ENCODE assay signal across 13 cellular contexts in the genomic region with DNA sequence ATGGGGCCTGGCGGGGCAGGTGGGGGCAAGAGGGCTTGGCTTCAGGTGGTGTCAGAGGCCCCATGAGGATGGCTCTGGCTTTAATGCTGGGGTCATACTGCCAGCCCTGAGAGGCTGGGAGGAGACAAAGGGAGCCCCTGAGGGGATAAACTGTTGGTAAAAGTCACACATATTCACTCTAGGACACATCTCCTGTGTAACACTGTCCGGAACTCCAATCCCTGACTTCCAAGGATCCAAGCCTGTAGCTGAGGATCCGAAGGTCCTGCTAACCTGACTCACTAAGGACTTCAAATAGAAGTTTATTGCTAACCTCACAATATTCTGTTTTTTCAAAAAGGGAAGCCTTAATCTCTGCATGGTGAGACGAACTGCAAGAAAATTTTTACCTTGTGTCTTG. TPM values are rescaled to one million over a fixed set of nuclear protein-coding genes. Genes with fewer than 3 reads are reported as not detected.
DNase-seq lines count a peak whose midpoint lies in the region; ATAC-seq and TF ChIP-seq lines count a peak whose summit lies in the region.
"Had no signal": no experiment of that assay in that cellular context is flagged by ENCODE, and none has a peak within 500 bp of the region (broad histone marks: within the 10 kb centered on the region; RNA-seq: fewer than 3 reads in every experiment).

No MANE protein-coding gene starts in this region.

- H3K9ac ChIP-seq in IMR-90 (ENCODE audit: low read depth, low read length), result no peak overlapping the region

- peaks cover 50% of the 10 kb centered on the region for H3F3A ChIP-seq in DOHH2 (ENCODE audit: control insufficient read depth, insufficient read depth)

- H3K4me1 ChIP-seq in DOHH2 (ENCODE audit: control insufficient read depth, low read length), result peaks cover 86% of the 10 kb centered on the region
- peaks cover 2% of the 10 kb centered on the region; the same call in 1 of the 2 replicates for H3K4me1 ChIP-seq in IMR-90 (ENCODE audit: control insufficient read depth, insufficient read depth, low read length)
- H3K4me1 ChIP-seq in osteoblast (ENCODE audit: insufficient read depth, low read length), result peaks cover 26% of the 10 kb centered on the region

- peak overlapping the region; percentile 89 for H3K4ac ChIP-seq in IMR-90 (ENCODE audit: low read depth, low read length)

- H3K27ac ChIP-seq in DOHH2 (ENCODE audit: low read depth, low read length) (peak overlapping the region; percentile 97), IMR-90 (ENCODE audit: insufficient read depth, low read length) (no peak overlapping the region), osteoblast (ENCODE audit: low read depth, low read length) (peak overlapping the region; percentile 82)
- H3K27ac ChIP-seq: PC-9 had no signal

- no peaks in the 10 kb centered on the region for H3K9me2 ChIP-seq in DOHH2 (replicated peaks; ENCODE audit: control insufficient read depth, low read length)

- H3K36me3 Mint-ChIP-seq in central memory CD8-positive, alpha-beta T cell (ENCODE audit: insufficient read depth), result peaks cover 84% of the 10 kb centered on the region

- no peak overlapping the region for H2BK5ac ChIP-seq in IMR-90 (ENCODE audit: low read depth, low read length, poor library complexity, severe bottlenecking)

- peak overlapping the region in 1 of 2 experiments; percentile 87; a peak in 2 of 4 replicates for H4K8ac ChIP-seq in IMR-90 (ENCODE audit: low read depth in 2 of 2, low read length in 2 of 2)

- peaks cover 90% of the 10 kb centered on the region for H3K36me3 ChIP-seq in DOHH2 (ENCODE audit: control insufficient read depth, low read length)
- H3K36me3 ChIP-seq in IMR-90 (ENCODE audit: control insufficient read depth, insufficient read depth, low read length), result no peaks in the 10 kb centered on the region
- no peaks in the 10 kb centered on the region for H3K36me3 ChIP-seq in osteoblast (ENCODE audit: insufficient read depth, low read length)

- in situ Hi-C loops in IMR-90 (cut with MboI; ENCODE audit: low sequenced_read_pairs), result loop anchor here (5.0 kb wide), 1 partner anchor 106 kb away; no protein-coding TSS in a partner anchor

- H4K20me1 ChIP-seq in DOHH2 (ENCODE audit: control insufficient read depth, insufficient read depth, low read depth, low read length) (no peaks in the 10 kb centered on the region), IMR-90 (ENCODE audit: insufficient read depth, low read length) (no peaks in the 10 kb centered on the region), osteoblast (ENCODE audit: insufficient read depth, low read length) (no peaks in the 10 kb centered on the region)

- H4K91ac ChIP-seq in IMR-90 (ENCODE audit: insufficient read depth, low read depth, low read length), result peak overlapping the region; percentile 85; the same call in 1 of the 2 replicates

- peak overlapping the region; percentile 95 for H2BK20ac ChIP-seq in IMR-90 (ENCODE audit: low read depth, low read length)

- H3K9me3 ChIP-seq in DOHH2 (ENCODE audit: control insufficient read depth, insufficient read depth, low read length) (no peaks in the 10 kb centered on the region), IMR-90 (ENCODE audit: control insufficient read depth, insufficient read depth, low read length) (no peaks in the 10 kb centered on the region), osteoblast (ENCODE audit: low read depth, low read length) (no peaks in the 10 kb centered on the region)
- H3K9me3 ChIP-seq: esophagus muscularis mucosa had no signal

- H3K79me2 ChIP-seq in DOHH2 (ENCODE audit: control insufficient read depth, low read length) (peaks cover 37% of the 10 kb centered on the region), osteoblast (ENCODE audit: insufficient read depth, low read length) (no peaks in the 10 kb centered on the region)

- no peaks in the 10 kb centered on the region for H3K9me3 Mint-ChIP-seq in central memory CD8-positive, alpha-beta T cell
- H3K9me3 Mint-ChIP-seq: activated naive CD4-positive, alpha-beta T cell treated with anti-CD3 and anti-CD28 coated beads, Interleukin-2, amount 10 ng/mL, durations not matched to agents 7 days and 5 days; T-helper 1 cell treated with Interleukin-12 subunit alpha and Interleukin-12 subunit beta and Interleukin-4 antibody, amounts not matched to agents 30 μg/mL and 1 μg/mL, for 36 hours had no signal

- DNase-seq in IMR-90, result peak; percentile 1
- no peak for DNase-seq in central memory CD8-positive, alpha-beta T cell (ENCODE audit: low spot score in 2 of 2)
- DNase-seq in osteoblast (ENCODE audit: insufficient read length, low spot score, missing footprints), result peak; percentile 94
- no peak for DNase-seq in putamen (ENCODE audit: low spot score)
- DNase-seq in HuH-7 (ENCODE audit: low spot score), result no peak
- DNase-seq: activated naive CD4-positive, alpha-beta T cell treated with anti-CD3 and anti-CD28 coated beads, Interleukin-2, amount 10 ng/mL, durations not matched to agents 7 days and 5 days; cerebellar nuclear complex; hypothalamus; PC-9 had no signal

- WGBS in IMR-90 (ENCODE audit: extremely low coverage in 2 of 2, insufficient read length in 1 of 2), 2 experiments, result no CpG with 5 or more reads among the region's 4 CpGs

- no peak overlapping the region; the same call in 1 of the 2 replicates for H4K5ac ChIP-seq in IMR-90 (ENCODE audit: low read depth, low read length)

- peak overlapping the region; percentile 96 for H2BK120ac ChIP-seq in IMR-90 (ENCODE audit: low read depth, low read length)

- no peaks in the 10 kb centered on the region for H3K27me3 Mint-ChIP-seq in central memory CD8-positive, alpha-beta T cell
- H3K27me3 Mint-ChIP-seq: activated naive CD4-positive, alpha-beta T cell treated with anti-CD3 and anti-CD28 coated beads, Interleukin-2, amount 10 ng/mL, durations not matched to agents 7 days and 5 days had no signal

- CTCF ChIA-PET in IMR-90 (lab: Yijun Ruan, JAX), result interaction anchor here (0.6 to 4.3 kb wide), 4 partner anchors 106 to 898 kb away, joined by 4 to 41 read pairs (median 12); no protein-coding TSS in a partner anchor

- H3K27ac Mint-ChIP-seq in central memory CD8-positive, alpha-beta T cell (ENCODE audit: low read depth), result peak overlapping the region; percentile 71

- ATAC-seq in IMR-90 (ENCODE audit: low read depth) (peak; percentile 18), GM18498 (IDR thresholded peaks at IDR 0.05; ENCODE audit: unreplicated experiment) (no peak)
- no peak for ATAC-seq in central memory CD8-positive, alpha-beta T cell (replicated peaks; ENCODE audit: extremely low read depth, poor library complexity, severe bottlenecking)

- peak overlapping the region; percentile 66; the same call in 1 of the 3 replicates for H2BK15ac ChIP-seq in IMR-90 (ENCODE audit: low read depth, low read length)

- H3K27me3 ChIP-seq in DOHH2 (ENCODE audit: control insufficient read depth, low read length) (no peaks in the 10 kb centered on the region), IMR-90 (ENCODE audit: control insufficient read depth, insufficient read depth, low read length) (no peaks in the 10 kb centered on the region; the same call in 1 of the 2 replicates), osteoblast (ENCODE audit: insufficient read depth, low read length) (no peaks in the 10 kb centered on the region)
- H3K27me3 ChIP-seq: esophagus muscularis mucosa had no signal

- H3K56ac ChIP-seq in IMR-90 (ENCODE audit: extremely low read depth, insufficient read depth, low read length), result no peak overlapping the region

- no peak overlapping the region for H3K4me3 Mint-ChIP-seq in central memory CD8-positive, alpha-beta T cell
- H3K4me3 Mint-ChIP-seq: activated naive CD4-positive, alpha-beta T cell treated with anti-CD3 and anti-CD28 coated beads, Interleukin-2, amount 10 ng/mL, durations not matched to agents 7 days and 5 days; T-helper 1 cell treated with Interleukin-12 subunit alpha and Interleukin-12 subunit beta and Interleukin-4 antibody, amounts not matched to agents 30 μg/mL and 1 μg/mL, for 36 hours had no signal

- H3K79me1 ChIP-seq in IMR-90 (ENCODE audit: low read depth in 1 of 2, low read length in 2 of 2), result no peaks in the 10 kb centered on the region

- H2AK5ac ChIP-seq in IMR-90 (ENCODE audit: low read depth, low read length), result no peak overlapping the region; the same call in 1 of the 2 replicates

- no peak for TF ChIP-seq RAD21 in IMR-90 (IDR thresholded peaks at IDR 0.05; ENCODE audit: low read length)

- peak overlapping the region; percentile 41; the same call in 1 of the 2 replicates for H3K4me3 ChIP-seq in DOHH2 (ENCODE audit: low read length)
- H3K4me3 ChIP-seq in IMR-90 (ENCODE audit: insufficient read depth, low read depth, low read length), result no peak overlapping the region
- no peak overlapping the region for H3K4me3 ChIP-seq in osteoblast (ENCODE audit: insufficient read depth, low read length)
- H3K4me3 ChIP-seq: esophagus muscularis mucosa, PC-9 had no signal

- H3K4me1 Mint-ChIP-seq in central memory CD8-positive, alpha-beta T cell, result peaks cover 6% of the 10 kb centered on the region

- POLR2A ChIA-PET in IMR-90 (lab: Charles Lee; ENCODE audit: unreplicated experiment), result no interaction called here

- peaks cover 2% of the 10 kb centered on the region; the same call in 1 of the 2 replicates for H3K9me1 ChIP-seq in IMR-90 (ENCODE audit: insufficient read depth, low read length)

- TF ChIP-seq CTCF in DOHH2 (IDR thresholded peaks at IDR 0.05; ENCODE audit: low read depth, low read length, poor library complexity, severe bottlenecking), result no peak
- no peak for TF ChIP-seq CTCF in IMR-90 (conservative IDR thresholded peaks at IDR 0.05; ENCODE audit: low read depth, low read length)
- TF ChIP-seq CTCF in osteoblast (IDR thresholded peaks at IDR 0.05; ENCODE audit: extremely low read depth, low read depth, low read length), result no peak

- H2AK9ac ChIP-seq in IMR-90 (replicated peaks; ENCODE audit: low read depth, low read length, poor library complexity), result peak overlapping the region; percentile 15

- no TSS peak for BruUV-seq in IMR-90 (replicated peaks; lab: Mats Ljungman, UMichigan)

- peak overlapping the region; percentile 32 for H3K18ac ChIP-seq in IMR-90 (ENCODE audit: low read depth, low read length)

- H3K23ac ChIP-seq in IMR-90 (ENCODE audit: low read depth, low read length), result peak overlapping the region; percentile 71; the same call in 1 of the 2 replicates

- peak overlapping the region; percentile 90; the same call in 1 of the 2 replicates for H3K14ac ChIP-seq in IMR-90 (replicated peaks; ENCODE audit: low read depth, low read length)

- peak overlapping the region; percentile 85 for H3K4me2 ChIP-seq in DOHH2 (ENCODE audit: low read length)
- H3K4me2 ChIP-seq in IMR-90 (ENCODE audit: low read depth, low read length), result no peak overlapping the region
- peak overlapping the region; percentile 56 for H3K4me2 ChIP-seq in osteoblast (ENCODE audit: insufficient read depth, low read length)
- H3K4me2 ChIP-seq: PC-9 had no signal

- dilution Hi-C loops in IMR-90 (cut with HindIII; ENCODE audit: low sequenced_read_pairs, unreplicated experiment), result no loop called here

- intact Hi-C loops in IMR-90 (cut with micrococcal nuclease), result no loop called here

- no peak for TF ChIP-seq POLR2A in IMR-90 (IDR thresholded peaks at IDR 0.05; ENCODE audit: low read depth, low read length)

- H2AFZ ChIP-seq in IMR-90 (replicated peaks; ENCODE audit: low read length, poor library complexity), result peak overlapping the region; percentile 82
- peak overlapping the region; percentile 80 for H2AFZ ChIP-seq in osteoblast (ENCODE audit: low read length)
- H2AFZ ChIP-seq: PC-9 had no signal

RNA-seq across cellular contexts. Expression of gene GPR68, which starts 39.2 kb away (rescaled TPM):
- 0.28 and 0.72 TPM in 2 replicates for total RNA-seq in IMR-90 (2012; rRNA removed)
- polyA plus RNA-seq in IMR-90 (2012; rRNA removed), result 0.94 and 1.0 TPM in 2 replicates
- polyA plus RNA-seq in IMR-90 (2012; cell fraction: cytosol; rRNA removed), result 0.28 and 1.3 TPM in 2 replicates
- polyA plus RNA-seq in IMR-90 (2012; cell fraction: nucleus; rRNA removed; ENCODE audit: low replicate concordance), result 0.58 and 1.4 TPM in 2 replicates
- total RNA-seq in osteoblast, result 8.0 and 8.5 TPM in 2 replicates
- total RNA-seq: PC-9 had no signal

Comparison
In these comparisons a context has a peak if more than half of its experiments do, and no peak if none do; other contexts are left out.
1. DNase-seq: peak in IMR-90 (single experiment) and osteoblast (single experiment); none in central memory CD8-positive, alpha-beta T cell (0 of 2), putamen (single experiment) and HuH-7 (single experiment).